22 cellular contexts compared by ENCODE assay signal in the genomic region with DNA sequence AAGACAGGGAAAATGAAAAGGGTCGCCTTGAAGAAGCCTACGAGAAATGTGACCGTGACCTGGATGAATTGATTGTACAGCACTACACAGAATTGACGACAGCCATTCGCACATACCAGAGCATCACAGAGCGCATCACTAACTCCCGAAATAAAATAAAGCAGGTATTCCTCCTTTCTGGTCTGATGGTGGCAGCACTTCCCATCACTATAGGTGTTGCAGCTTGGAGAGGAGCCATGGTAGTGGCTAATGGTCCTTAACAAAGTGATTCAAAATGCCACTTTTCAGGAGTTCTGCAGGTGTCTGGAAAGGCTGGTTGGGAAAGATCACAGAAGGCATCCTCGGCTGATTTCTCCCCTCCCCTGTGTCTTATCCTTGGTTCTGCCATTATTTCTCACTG. TPM values are rescaled to one million over a fixed set of nuclear protein-coding genes. Genes with fewer than 3 reads are reported as not detected.
DNase-seq lines count a peak whose midpoint lies in the region; ATAC-seq and TF ChIP-seq lines count a peak whose summit lies in the region.
"Had no signal": no experiment of that assay in that cellular context is flagged by ENCODE, and none has a peak within 500 bp of the region (broad histone marks: within the 10 kb centered on the region; RNA-seq: fewer than 3 reads in every experiment).

No MANE protein-coding gene starts in this region.

- in situ Hi-C loops in SK-MEL-5 (cut with HindIII; ENCODE audit: low pct_unique_long_range_greater_than_20kb, low sequenced_read_pairs), result no loop called here

- ATAC-seq in GM21526 (IDR thresholded peaks at IDR 0.05; ENCODE audit: low FRiP score, unreplicated experiment) (no peak), HG03095 (IDR thresholded peaks at IDR 0.05; ENCODE audit: unreplicated experiment) (no peak)
- ATAC-seq: GM12878, T-cell had no signal

- peak; percentile 34; the same call in 1 of the 2 replicates for TF ChIP-seq RAD21 in Ishikawa (IDR thresholded peaks at IDR 0.05; ENCODE audit: low read depth)

- intact Hi-C loops in lower leg skin (cut with DNase I; ENCODE audit: low total_unique reads), result no loop called here

- DNase-seq in Daoy (ENCODE audit: low read depth) (peak; percentile 28), SK-MEL-5 (ENCODE audit: low read depth, low spot score) (peak; percentile 40), iPS-NIHi11 (ENCODE audit: low spot score) (peak; percentile 20), GM19240 (ENCODE audit: insufficient read length, low spot score) (no peak), lower leg skin (ENCODE audit: low spot score in 2 of 2) (no peak)
- DNase-seq: activated CD4-positive, CD25-positive, alpha-beta regulatory T cell; activated effector memory CD4-positive, alpha-beta T cell treated with anti-CD3 and anti-CD28 coated beads, Interleukin-2, amount 50 U/mL, for 16 hours; anterior cingulate cortex; head of caudate nucleus; kidney glomerular epithelial cell; occipital lobe; RPMI8226; stimulated activated CD4-positive, alpha-beta T cell treated with anti-CD3 and anti-CD28 coated beads, Interleukin-4, amount 100 ng/mL, for 1 hour; stimulated activated CD8-positive, alpha-beta memory T cell treated with anti-CD3 and anti-CD28 coated beads, Interleukin-4, amount 100 ng/mL, for 48 hours; T-cell; testis had no signal

- no peak overlapping the region for H3K4me3 ChIP-seq in lower leg skin (ENCODE audit: low read depth, poor library complexity, severe bottlenecking)
- H3K4me3 ChIP-seq: BLaER1 treated with 17β-estradiol and CSF1 and Interleukin-3, amounts not matched to agents 10 nM and 100 nM; esophagus muscularis mucosa; GM12878; testis had no signal

- 92 to 97% methylated on average over 8 of the region's 8 CpGs for WGBS in lower leg skin, 2 donors

- TF ChIP-seq POLR2A in lower leg skin (IDR thresholded peaks at IDR 0.05), result no peak

- no peak for TF ChIP-seq EP300 in Ishikawa (IDR thresholded peaks at IDR 0.05; ENCODE audit: borderline replicate concordance)

- TF ChIP-seq CTCF in lower leg skin (IDR thresholded peaks at IDR 0.05), result no peak

TF ChIP-seq in Ishikawa, 13 proteins besides CTCF, POLR2A, EP300 and RAD21:
- no peak for TF ChIP-seq EGR1 (IDR thresholded peaks at IDR 0.05)
- TF ChIP-seq CREB1 (IDR thresholded peaks at IDR 0.05; ENCODE audit: low read depth), result no peak
- TF ChIP-seq ZBTB7A (IDR thresholded peaks at IDR 0.05; ENCODE audit: low read depth), result no peak
- no peak for TF ChIP-seq REST (IDR thresholded peaks at IDR 0.05; ENCODE audit: low read depth)
- TF ChIP-seq, protein P1, sequence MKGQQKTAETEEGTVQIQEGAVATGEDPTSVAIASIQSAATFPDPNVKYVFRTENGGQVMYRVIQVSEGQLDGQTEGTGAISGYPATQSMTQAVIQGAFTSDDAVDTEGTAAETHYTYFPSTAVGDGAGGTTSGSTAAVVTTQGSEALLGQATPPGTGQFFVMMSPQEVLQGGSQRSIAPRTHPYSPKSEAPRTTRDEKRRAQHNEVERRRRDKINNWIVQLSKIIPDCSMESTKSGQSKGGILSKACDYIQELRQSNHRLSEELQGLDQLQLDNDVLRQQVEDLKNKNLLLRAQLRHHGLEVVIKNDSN (IDR thresholded peaks at IDR 0.05), result no peak
- TF ChIP-seq MAX (IDR thresholded peaks at IDR 0.05), result no peak
- no peak for TF ChIP-seq FOXM1 (IDR thresholded peaks at IDR 0.05; ENCODE audit: borderline replicate concordance, low read depth)
- TF ChIP-seq TAF1 (IDR thresholded peaks at IDR 0.05; ENCODE audit: low read depth), result no peak
- TF ChIP-seq YY1 (IDR thresholded peaks at IDR 0.05; ENCODE audit: low read depth), result no peak

RNA-seq across cellular contexts. Expression of gene EXOC4, which starts 22.1 kb away (rescaled TPM):
- 36.9 and 39.7 TPM in 2 replicates for total RNA-seq in Daoy (2014; rRNA removed; shearing (Covaris generic))
- total RNA-seq in SK-MEL-5 (2014; rRNA removed; shearing (Covaris generic)), result 62.0 and 70.3 TPM in 2 replicates
- polyA plus RNA-seq in SK-MEL-5 (2015; cell fraction: cytosol; rRNA removed), result 35.5 and 51.6 TPM in 2 replicates
- polyA plus RNA-seq in SK-MEL-5 (2015; cell fraction: nucleus; rRNA removed), result 25.4 and 30.6 TPM in 2 replicates
- 10 to 100 TPM; 52.4 to 82.2 (median 67.0) TPM for total RNA-seq in lower leg skin

Comparison
In these comparisons a context has a peak if more than half of its experiments do, and no peak if none do; other contexts are left out.
1. DNase-seq: peak in Daoy (single experiment), SK-MEL-5 (single experiment) and iPS-NIHi11 (single experiment); none in GM19240 (single experiment) and lower leg skin (0 of 2).